ENCODE assay signal across 16 cellular contexts in genomic region chr18:36408606-36409005, GRCh38.
DNase-seq lines count a peak whose midpoint lies in the region; ATAC-seq and TF ChIP-seq lines count a peak whose summit lies in the region.
"Had no signal": no experiment of that assay in that cellular context is flagged by ENCODE, and none has a peak within 500 bp of the region (broad histone marks: within the 10 kb centered on the region; RNA-seq: fewer than 3 reads in every experiment).

No MANE protein-coding gene starts in this region.

- CTCF ChIA-PET in MCF 10A (lab: Yijun Ruan, JAX): interaction anchor here (0.6 kb wide), 1 partner anchor 30 kb away, joined by 4 read pairs; no protein-coding TSS in a partner anchor

- intact Hi-C loops in left ventricle myocardium inferior (cut with micrococcal nuclease): no loop called here
- intact Hi-C loops in right cardiac atrium (cut with DNase I): no loop called here
- intact Hi-C loops in MCF 10A (cut with micrococcal nuclease): no loop called here

- no peak overlapping the region for H3K4me3 Mint-ChIP-seq in progenitor cell of endocrine pancreas (ENCODE audit: low read depth)
- H3K4me3 Mint-ChIP-seq in MCF 10A (ENCODE audit: unreplicated experiment): no peak overlapping the region
- H3K4me3 Mint-ChIP-seq: CD14-positive monocyte; CD8-positive, alpha-beta T cell; GM23338; H9 had no signal

- H3K27me3 Mint-ChIP-seq in progenitor cell of endocrine pancreas: no peaks in the 10 kb centered on the region
- no peaks in the 10 kb centered on the region for H3K27me3 Mint-ChIP-seq in MCF 10A (ENCODE audit: insufficient read depth, unreplicated experiment)

- H3K4me3 ChIP-seq in left ventricle myocardium inferior (no peak overlapping the region), right cardiac atrium (ENCODE audit: low read length) (no peak overlapping the region), fibroblast of mammary gland (ENCODE audit: control insufficient read depth, low read depth, low read length) (no peak overlapping the region)
- H3K4me3 ChIP-seq: GM12878, GM23338 had no signal

- H3K36me3 Mint-ChIP-seq in progenitor cell of endocrine pancreas (ENCODE audit: insufficient read depth): no peaks in the 10 kb centered on the region
- no peaks in the 10 kb centered on the region for H3K36me3 Mint-ChIP-seq in MCF 10A (ENCODE audit: insufficient read depth, unreplicated experiment)
- H3K36me3 Mint-ChIP-seq: CD14-positive monocyte; CD8-positive, alpha-beta T cell had no signal

- H3K4me1 ChIP-seq in left ventricle myocardium inferior: peaks cover 74% of the 10 kb centered on the region
- H3K4me1 ChIP-seq in right cardiac atrium (ENCODE audit: control insufficient read depth, insufficient read depth, low read length): no peaks in the 10 kb centered on the region

- H3K9me3 ChIP-seq in left ventricle myocardium inferior (replicated peaks) (no peaks in the 10 kb centered on the region), right cardiac atrium (ENCODE audit: control insufficient read depth, low read length) (no peaks in the 10 kb centered on the region)

- ATAC-seq in right cardiac atrium: no peak
- no peak for ATAC-seq in activated CD4-positive, CD25-positive, alpha-beta regulatory T cell treated with anti-CD3 and anti-CD28 coated beads, Interleukin-2, amount 50 U/mL, for 24 hours
- ATAC-seq: CD8-positive, alpha-beta T cell; GM12878; GM23338; HepG2 had no signal

- WGBS in right cardiac atrium: 93% methylated on average over 5 of the region's 5 CpGs

- no TSS peak for BruUV-seq in MCF 10A (replicated peaks; lab: Mats Ljungman, UMichigan)

- no peaks in the 10 kb centered on the region for H3K36me3 ChIP-seq in left ventricle myocardium inferior

- DNase-seq in left ventricle myocardium inferior: no peak
- no peak for DNase-seq in right cardiac atrium
- DNase-seq in RKO (ENCODE audit: low spot score): peak; percentile 19
- peak; percentile 64 for DNase-seq in fibroblast of mammary gland (ENCODE audit: low read depth)
- no peak for DNase-seq in progenitor cell of endocrine pancreas (ENCODE audit: low spot score, unreplicated experiment)
- no peak for DNase-seq in NCI-H748 treated with DMSO at 0.1 percent for 48 hours (lab: John Stamatoyannopoulos, UW)
- DNase-seq in MCF 10A (ENCODE audit: unreplicated experiment): no peak
- DNase-seq: CD8-positive, alpha-beta T cell; COR-L47; H9 had no signal

- POLR2A ChIA-PET in MCF 10A (lab: Yijun Ruan, JAX): no interaction called here

- no peaks in the 10 kb centered on the region for H3K9me3 Mint-ChIP-seq in progenitor cell of endocrine pancreas (ENCODE audit: low read depth)
- H3K9me3 Mint-ChIP-seq in MCF 10A (ENCODE audit: unreplicated experiment): no peaks in the 10 kb centered on the region
- H3K9me3 Mint-ChIP-seq: CD14-positive monocyte; CD8-positive, alpha-beta T cell; GM23338; H9 had no signal

- TF ChIP-seq CTCF in left ventricle myocardium inferior (IDR thresholded peaks at IDR 0.05; ENCODE audit: borderline replicate concordance): no peak
- TF ChIP-seq CTCF in fibroblast of mammary gland (conservative IDR thresholded peaks at IDR 0.05; ENCODE audit: control insufficient read depth, insufficient read depth, low read depth, low read length): no peak
- TF ChIP-seq CTCF in progenitor cell of endocrine pancreas (IDR thresholded peaks at IDR 0.05; ENCODE audit: unreplicated experiment): no peak
- no peak for TF ChIP-seq CTCF in MCF 10A (IDR thresholded peaks at IDR 0.05; ENCODE audit: unreplicated experiment)

- H3K4me1 Mint-ChIP-seq in progenitor cell of endocrine pancreas (ENCODE audit: low read depth): no peaks in the 10 kb centered on the region
- peaks cover 18% of the 10 kb centered on the region for H3K4me1 Mint-ChIP-seq in MCF 10A (ENCODE audit: insufficient read depth, unreplicated experiment)
- H3K4me1 Mint-ChIP-seq: CD14-positive monocyte had no signal

- H3K27me3 ChIP-seq in left ventricle myocardium inferior (ENCODE audit: low read depth): no peaks in the 10 kb centered on the region
- H3K27me3 ChIP-seq in right cardiac atrium (ENCODE audit: control insufficient read depth, insufficient read depth): no peaks in the 10 kb centered on the region

- H3K27ac Mint-ChIP-seq in progenitor cell of endocrine pancreas (peak overlapping the region; percentile 31), MCF 10A (ENCODE audit: low read depth, unreplicated experiment) (no peak overlapping the region)
- H3K27ac Mint-ChIP-seq: CD14-positive monocyte; CD8-positive, alpha-beta T cell; GM23338 had no signal

- H3K27ac ChIP-seq in left ventricle myocardium inferior (replicated peaks) (peak overlapping the region; percentile 90), right cardiac atrium (ENCODE audit: low read length) (no peak overlapping the region)
- H3K27ac ChIP-seq: 22Rv1 had no signal

Comparison
In these comparisons a context has a peak if more than half of its experiments do, and no peak if none do; other contexts are left out.
1. DNase-seq: peak in RKO (single experiment) and fibroblast of mammary gland (single experiment); none in left ventricle myocardium inferior (single experiment), right cardiac atrium (0 of 3), progenitor cell of endocrine pancreas (single experiment), NCI-H748 treated with DMSO at 0.1 percent for 48 hours (single experiment) and MCF 10A (single experiment).